10 cellular contexts compared by ENCODE assay signal in genomic region chr1:33902486-33903209, GRCh38. TPM values are rescaled to one million over a fixed set of nuclear protein-coding genes. Genes with fewer than 3 reads are reported as not detected.
DNase-seq lines count a peak whose midpoint lies in the region; ATAC-seq and TF ChIP-seq lines count a peak whose summit lies in the region.
"Had no signal": no experiment of that assay in that cellular context is flagged by ENCODE, and none has a peak within 500 bp of the region (broad histone marks: within the 10 kb centered on the region; RNA-seq: fewer than 3 reads in every experiment).

No MANE protein-coding gene starts in this region.

- 66% methylated on average over 6 of the region's 6 CpGs for WGBS in prostate gland

- no peaks in the 10 kb centered on the region for H3K9me3 ChIP-seq in prostate gland

- ATAC-seq in GM21529 (IDR thresholded peaks at IDR 0.05; ENCODE audit: unreplicated experiment) (peak; percentile 85), HG03457 (IDR thresholded peaks at IDR 0.05; ENCODE audit: unreplicated experiment) (peak; percentile 79), left ventricle myocardium superior (peak; percentile 71), foreskin keratinocyte (no peak)

- no peak overlapping the region for H3K27ac ChIP-seq in foreskin keratinocyte
- H3K27ac ChIP-seq in prostate gland, result no peak overlapping the region

- no peaks in the 10 kb centered on the region for H3K27me3 ChIP-seq in foreskin keratinocyte
- no peaks in the 10 kb centered on the region for H3K27me3 ChIP-seq in prostate gland (replicated peaks; ENCODE audit: insufficient read depth)

- intact Hi-C loops in left ventricle myocardium superior (cut with micrococcal nuclease), result no loop called here
- intact Hi-C loops in prostate gland (cut with DNase I), result no loop called here

- H3K36me3 ChIP-seq in prostate gland, result no peaks in the 10 kb centered on the region

- H3K4me1 ChIP-seq in foreskin keratinocyte (no peaks in the 10 kb centered on the region), prostate gland (replicated peaks) (peaks cover 6% of the 10 kb centered on the region)

- TF ChIP-seq POLR2A in GM18526 (IDR thresholded peaks at IDR 0.05; ENCODE audit: extremely low read depth, insufficient read length) (peak; percentile 40), prostate gland (IDR thresholded peaks at IDR 0.05) (no peak)

- DNase-seq in left ventricle myocardium superior (no peak), hippocampal formation (lab: John Stamatoyannopoulos, UW) (no peak), NCI-H345 (lab: John Stamatoyannopoulos, UW) (no peak), foreskin keratinocyte (no peak), prostate gland (ENCODE audit: low spot score) (no peak)
- DNase-seq: activated CD4-positive, alpha-beta T cell treated with anti-CD3 and anti-CD28 coated beads, Interleukin-2, amount 10 ng/mL, durations not matched to agents 24 days and 14 days had no signal

- no peak overlapping the region for H3K4me3 ChIP-seq in prostate gland

- TF ChIP-seq CTCF in foreskin keratinocyte (conservative IDR thresholded peaks at IDR 0.05), result no peak
- no peak for TF ChIP-seq CTCF in prostate gland (IDR thresholded peaks at IDR 0.05)

RNA-seq across cellular contexts. Expression of gene HMGB4, which starts 38.8 kb away (rescaled TPM):
- total RNA-seq in left ventricle myocardium superior (not detected), foreskin keratinocyte (not detected in 2 replicates), prostate gland (10 to 100 TPM in 1 of 2 donors, not detected in 1; 25.1 TPM)
- not detected in 2 replicates for polyA plus RNA-seq in foreskin keratinocyte
- total RNA-seq: activated CD4-positive, alpha-beta T cell treated with anti-CD3 and anti-CD28 coated beads, Interleukin-2, amount 10 ng/mL, durations not matched to agents 24 days and 14 days; temporal lobe had no signal
